In genomic region chr11:80669620-80670019, GRCh38 we compare ENCODE assay signal across 9 cellular contexts.
"Had no signal": no experiment of that assay in that cellular context is flagged by ENCODE, and none has a peak within 500 bp of the region (broad histone marks: within the 10 kb centered on the region; RNA-seq: fewer than 3 reads in every experiment).

No MANE protein-coding gene starts in this region.

- ATAC-seq: GM23338, HCT116 had no signal

- DNase-seq: GM23248, GOT3, H7, H9, HCEC 1CT, HFFc6 had no signal

- H3K9ac ChIP-seq: GM23248 had no signal

- H3K4me3 ChIP-seq: GM23248, GM23338, HAP-1 had no signal

- H3K4me1 ChIP-seq: HAP-1 had no signal

- H3K36me3 ChIP-seq: HAP-1 had no signal

- H2AFZ ChIP-seq: GM23248, GM23338 had no signal

- H3K27ac ChIP-seq: GM23248 had no signal

- H3K4me2 ChIP-seq: GM23338 had no signal

- H3K9me3 ChIP-seq: HAP-1 had no signal
